In genomic region chr6:111750753-111751684, GRCh38 we compare ENCODE assay signal across 8 cellular contexts.
A peak's percentile ranks its signal among the peaks of the same experiment; 100 is the strongest.
DNase-seq lines count a peak whose midpoint lies in the region; ATAC-seq and TF ChIP-seq lines count a peak whose summit lies in the region.

No MANE protein-coding gene starts in this region.

- H3K27ac ChIP-seq in iPS-20b (ENCODE audit: low read length) (peak overlapping the region; percentile 88), smooth muscle cell (ENCODE audit: low read depth) (no peak overlapping the region)

- peaks cover 34% of the 10 kb centered on the region for H4K20me1 ChIP-seq in smooth muscle cell (ENCODE audit: low read depth)

- no peak for TF ChIP-seq CTCF in smooth muscle cell (IDR thresholded peaks at IDR 0.05; ENCODE audit: borderline replicate concordance, insufficient read depth, poor library complexity, severe bottlenecking)

- H3K9ac ChIP-seq in iPS-20b (ENCODE audit: low read depth, low read length) (peak overlapping the region; percentile 44; the same call in 1 of the 2 replicates), smooth muscle cell (ENCODE audit: low read depth) (no peak overlapping the region)

- H3K79me2 ChIP-seq in smooth muscle cell (ENCODE audit: low read depth): peaks cover 38% of the 10 kb centered on the region

- ATAC-seq in GM19023 (IDR thresholded peaks at IDR 0.05; ENCODE audit: unreplicated experiment) (peak; percentile 86), HG02981 (IDR thresholded peaks at IDR 0.05; ENCODE audit: unreplicated experiment) (peak; percentile 92), GM21360 (IDR thresholded peaks at IDR 0.05; ENCODE audit: unreplicated experiment) (no peak)

- no peak overlapping the region for H3K4me2 ChIP-seq in smooth muscle cell

- H3K27me3 ChIP-seq in iPS-20b (ENCODE audit: insufficient read depth, low read length): no peaks in the 10 kb centered on the region
- no peaks in the 10 kb centered on the region for H3K27me3 ChIP-seq in smooth muscle cell (ENCODE audit: low read depth)

- H2AFZ ChIP-seq in smooth muscle cell (ENCODE audit: low read depth): no peak overlapping the region

- WGBS in smooth muscle cell (ENCODE audit: low lambda C conversion rate): 83% methylated on average over 6 of the region's 6 CpGs

- peak; percentile 51 for DNase-seq in activated CD4-positive, alpha-beta T cell treated with anti-CD3 and anti-CD28 coated beads, Interleukin-2, amount 50 U/mL, for 1 hour
- no peak for DNase-seq in NCI-H446 treated with DMSO at 0.1 percent for 48 hours (lab: John Stamatoyannopoulos, UW)
- DNase-seq in OCI-M1 (lab: John Stamatoyannopoulos, UW): no peak
- no peak for DNase-seq in smooth muscle cell (lab: John Stamatoyannopoulos, UW; ENCODE audit: unreplicated experiment)

- H3F3A ChIP-seq in smooth muscle cell (ENCODE audit: low read depth): no peaks in the 10 kb centered on the region

- peak overlapping the region; percentile 28; the same call in 1 of the 2 replicates for H3K4me3 ChIP-seq in iPS-20b (ENCODE audit: low read length)
- no peak overlapping the region for H3K4me3 ChIP-seq in smooth muscle cell

- no peaks in the 10 kb centered on the region for H3K36me3 ChIP-seq in iPS-20b (ENCODE audit: insufficient read depth, low read depth, low read length)
- H3K36me3 ChIP-seq in smooth muscle cell (ENCODE audit: low read depth): no peaks in the 10 kb centered on the region

- H3K9me3 ChIP-seq in iPS-20b (ENCODE audit: insufficient read depth, low read depth, low read length) (no peaks in the 10 kb centered on the region), smooth muscle cell (replicated peaks; ENCODE audit: low read depth) (no peaks in the 10 kb centered on the region)

- H3K4me1 ChIP-seq in iPS-20b (ENCODE audit: insufficient read depth, low read length): peaks cover 34% of the 10 kb centered on the region; the same call in 1 of the 2 replicates
- H3K4me1 ChIP-seq in smooth muscle cell (ENCODE audit: low read depth): peaks cover 7% of the 10 kb centered on the region
